Comparison of ENCODE assay signal across 35 cellular contexts in the genomic region with DNA sequence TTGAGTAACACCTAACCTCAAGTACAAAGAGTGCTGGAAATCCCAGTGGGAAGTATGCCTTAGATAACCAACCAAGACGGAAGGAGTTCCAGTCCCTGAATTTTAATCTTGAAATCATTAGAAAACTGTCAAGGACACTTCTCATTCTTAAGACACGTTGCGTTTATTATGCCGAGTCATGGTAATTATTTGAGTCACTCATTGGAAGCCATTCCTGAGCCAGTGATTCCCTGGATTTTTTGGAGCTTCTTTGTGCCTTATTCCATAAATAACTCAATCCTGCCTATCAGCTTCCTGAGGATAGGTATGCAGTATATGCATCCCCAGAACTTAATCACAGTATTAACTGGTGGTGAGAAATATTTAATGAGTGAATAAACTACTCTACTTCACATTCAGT.
"Had no signal": no experiment of that assay in that cellular context is flagged by ENCODE, and none has a peak within 500 bp of the region (broad histone marks: within the 10 kb centered on the region; RNA-seq: fewer than 3 reads in every experiment).

No MANE protein-coding gene starts in this region.

- H3K36me3 ChIP-seq: ascending aorta, breast epithelium, Peyer's patch, WERI-Rb-1 had no signal

- H3K27me3 Mint-ChIP-seq: activated CD4-positive, alpha-beta T cell treated with anti-CD3 and anti-CD28 coated beads, Interleukin-2, amount 10 ng/mL, durations not matched to agents 24 days and 14 days; activated CD8-positive, alpha-beta T cell treated with anti-CD3 and anti-CD28 coated beads for 36 hours; activated naive CD8-positive, alpha-beta T cell treated with anti-CD3 and anti-CD28 coated beads, Interleukin-2, amount 10 ng/mL, durations not matched to agents 7 days and 5 days; activated T-helper 17 cell treated with anti-CD3 and anti-CD28 coated beads, Interleukin-2, amount 50 U/mL, for 72 hours had no signal

- H3K27ac ChIP-seq: ascending aorta, breast epithelium, Peyer's patch, WERI-Rb-1 had no signal

- H3K36me3 Mint-ChIP-seq: activated naive CD8-positive, alpha-beta T cell treated with anti-CD3 and anti-CD28 coated beads, Interleukin-2, amount 10 ng/mL, durations not matched to agents 7 days and 5 days had no signal

- H3K4me1 Mint-ChIP-seq: activated CD4-positive, alpha-beta T cell treated with anti-CD3 and anti-CD28 coated beads, Interleukin-2, amount 10 ng/mL, durations not matched to agents 24 days and 14 days; activated naive CD8-positive, alpha-beta T cell treated with anti-CD3 and anti-CD28 coated beads, Interleukin-2, amount 10 ng/mL, durations not matched to agents 7 days and 5 days; activated T-helper 17 cell treated with anti-CD3 and anti-CD28 coated beads, Interleukin-2, amount 50 U/mL, for 72 hours had no signal

- H3K4me1 ChIP-seq: ascending aorta, breast epithelium, Peyer's patch had no signal

- H3K27ac Mint-ChIP-seq: activated CD4-positive, alpha-beta T cell treated with anti-CD3 and anti-CD28 coated beads, Interleukin-2, amount 10 ng/mL, durations not matched to agents 24 days and 14 days; activated CD8-positive, alpha-beta T cell treated with anti-CD3 and anti-CD28 coated beads for 36 hours; activated naive CD8-positive, alpha-beta T cell treated with anti-CD3 and anti-CD28 coated beads, Interleukin-2, amount 10 ng/mL, durations not matched to agents 7 days and 5 days; activated T-cell treated with anti-CD3 and anti-CD28 coated beads, Interleukin-2, amount 50 U/mL, for 72 hours; activated T-helper 17 cell treated with anti-CD3 and anti-CD28 coated beads, Interleukin-2, amount 50 U/mL, for 72 hours had no signal

- H3K4me3 Mint-ChIP-seq: activated CD4-positive, alpha-beta T cell treated with anti-CD3 and anti-CD28 coated beads, Interleukin-2, amount 10 ng/mL, durations not matched to agents 24 days and 14 days; activated CD8-positive, alpha-beta T cell treated with anti-CD3 and anti-CD28 coated beads for 36 hours; activated naive CD8-positive, alpha-beta T cell treated with anti-CD3 and anti-CD28 coated beads, Interleukin-2, amount 10 ng/mL, durations not matched to agents 7 days and 5 days; activated T-cell treated with anti-CD3 and anti-CD28 coated beads, Interleukin-2, amount 50 U/mL, for 72 hours; activated T-helper 17 cell treated with anti-CD3 and anti-CD28 coated beads, Interleukin-2, amount 50 U/mL, for 72 hours had no signal

- ATAC-seq: activated CD8-positive, alpha-beta T cell treated with anti-CD3 and anti-CD28 coated beads for 36 hours; activated T-cell treated with anti-CD3 and anti-CD28 coated beads, Interleukin-2, amount 50 U/mL, for 72 hours; activated T-helper 17 cell treated with anti-CD3 and anti-CD28 coated beads, Interleukin-2, amount 50 U/mL, for 72 hours; PC-3 had no signal

- H3K9me3 Mint-ChIP-seq: activated CD4-positive, alpha-beta T cell treated with anti-CD3 and anti-CD28 coated beads, Interleukin-2, amount 10 ng/mL, durations not matched to agents 24 days and 14 days; activated naive CD8-positive, alpha-beta T cell treated with anti-CD3 and anti-CD28 coated beads, Interleukin-2, amount 10 ng/mL, durations not matched to agents 7 days and 5 days had no signal

- H3K9me3 ChIP-seq: ascending aorta, breast epithelium, Peyer's patch had no signal

- DNase-seq: activated CD4-positive, alpha-beta T cell treated with anti-CD3 and anti-CD28 coated beads for 1 hour; activated CD4-positive, alpha-beta T cell treated with anti-CD3 and anti-CD28 coated beads, Interleukin-2, amount 10 ng/mL, durations not matched to agents 24 days and 14 days; activated CD4-positive, alpha-beta T cell treated with anti-CD3 and anti-CD28 coated beads, Interleukin-2, amount 50 U/mL, for 4 hours; activated CD4-positive, CD25-positive, alpha-beta regulatory T cell; activated CD8-positive, alpha-beta T cell treated with anti-CD3 and anti-CD28 coated beads for 36 hours; activated effector memory CD4-positive, alpha-beta T cell treated with anti-CD3 and anti-CD28 coated beads, Interleukin-2, amount 50 U/mL, for 16 hours; activated naive CD4-positive, alpha-beta T cell; activated naive CD4-positive, alpha-beta T cell treated with anti-CD3 and anti-CD28 coated beads, Interleukin-2, amount 50 U/mL, for 16 hours; activated naive CD8-positive, alpha-beta T cell treated with anti-CD3 and anti-CD28 coated beads, Interleukin-2, amount 10 ng/mL, durations not matched to agents 7 days and 5 days; activated T-cell treated with anti-CD3 and anti-CD28 coated beads, Interleukin-2, amount 50 U/mL, for 1 hour; activated T-cell treated with anti-CD3 and anti-CD28 coated beads, Interleukin-2, amount 50 U/mL, for 72 hours; amygdala; MM.1S; MV-4-11; NCI-H1092; NCI-H1436 treated with DMSO at 0.1 percent for 48 hours; NCI-H1694 treated with DMSO at 0.1 percent for 48 hours; NCI-H2029; NCI-H2107; NCI-H2171; NCI-H510A; NCI-H526; NCI-H748 treated with DMSO at 0.1 percent for 48 hours; NK-92 treated with Interleukin-12 subunit alpha and Interleukin-12 subunit beta, amount 100 ng/mL, for 24 hours; PC-3; Peyer's patch; Right ventricle myocardium superior; SW 1271; T-helper 1 cell; T-helper 2 cell; T-helper 9 cell; WERI-Rb-1 had no signal

- H3K4me3 ChIP-seq: ascending aorta, breast epithelium, Peyer's patch had no signal

- H3K27me3 ChIP-seq: ascending aorta, breast epithelium, Peyer's patch had no signal
